ENCODE assay signal across 5 cellular contexts in genomic region chr2:9584902-9585301, GRCh38. TPM values are rescaled to one million over a fixed set of nuclear protein-coding genes. Genes with fewer than 3 reads are reported as not detected.
DNase-seq lines count a peak whose midpoint lies in the region; ATAC-seq and TF ChIP-seq lines count a peak whose summit lies in the region.
"Not testable (repeated sequence)": the region's sequence is repeated elsewhere in the genome, so short reads cannot be mapped to it uniquely, and the experiment has no call there.

No MANE protein-coding gene starts in this region.

- CTCF ChIA-PET in IMR-90 (lab: Yijun Ruan, JAX): not testable (repeated sequence)

- dilution Hi-C loops in IMR-90 (cut with HindIII; ENCODE audit: low sequenced_read_pairs, unreplicated experiment): not testable (repeated sequence)

- peaks cover 24% of the 10 kb centered on the region for H4K20me1 ChIP-seq in IMR-90 (ENCODE audit: insufficient read depth, low read length)

- not testable (repeated sequence) for H3K23ac ChIP-seq in IMR-90 (ENCODE audit: low read depth, low read length)

- not testable (repeated sequence) for H2AFZ ChIP-seq in IMR-90 (replicated peaks; ENCODE audit: low read length, poor library complexity)

- TF ChIP-seq POLR2A in IMR-90 (IDR thresholded peaks at IDR 0.05; ENCODE audit: low read depth, low read length); gastroesophageal sphincter (IDR thresholded peaks at IDR 0.05): not testable (repeated sequence)

- H3K36me3 ChIP-seq in IMR-90 (ENCODE audit: control insufficient read depth, insufficient read depth, low read length): peaks cover 28% of the 10 kb centered on the region
- peaks cover 0 to 79% of the 10 kb centered on the region in 2 donors for H3K36me3 ChIP-seq in gastroesophageal sphincter

- H2AK9ac ChIP-seq in IMR-90 (replicated peaks; ENCODE audit: low read depth, low read length, poor library complexity): not testable (repeated sequence)

- not testable (repeated sequence) for H2AK5ac ChIP-seq in IMR-90 (ENCODE audit: low read depth, low read length)

- peaks cover 20% of the 10 kb centered on the region for H3K36me3 Mint-ChIP-seq in activated naive CD8-positive, alpha-beta T cell
- peaks cover 12% of the 10 kb centered on the region for H3K36me3 Mint-ChIP-seq in natural killer cell treated with Interleukin-12 subunit alpha and Interleukin-12 subunit beta and Interleukin-15 and Interleukin-18, amount 100 ng/mL, for 72 hours

- not testable (repeated sequence) for H3K14ac ChIP-seq in IMR-90 (replicated peaks; ENCODE audit: low read depth, low read length)

- not testable (repeated sequence) for H2BK120ac ChIP-seq in IMR-90 (ENCODE audit: low read depth, low read length)

- not testable (repeated sequence) for H2BK5ac ChIP-seq in IMR-90 (ENCODE audit: low read depth, low read length, poor library complexity, severe bottlenecking)

- H2BK20ac ChIP-seq in IMR-90 (ENCODE audit: low read depth, low read length): not testable (repeated sequence)

- not testable (repeated sequence) for H3K4me3 ChIP-seq in IMR-90 (ENCODE audit: insufficient read depth, low read depth, low read length); gastroesophageal sphincter

- TSS peak; percentile 97 for BruUV-seq in IMR-90 (replicated peaks; lab: Mats Ljungman, UMichigan)

- not testable (repeated sequence) for H3K27me3 ChIP-seq in IMR-90 (ENCODE audit: control insufficient read depth, insufficient read depth, low read length); gastroesophageal sphincter

- H3K9me3 Mint-ChIP-seq in activated naive CD8-positive, alpha-beta T cell (ENCODE audit: low read depth); natural killer cell treated with Interleukin-12 subunit alpha and Interleukin-12 subunit beta and Interleukin-15 and Interleukin-18, amount 100 ng/mL, for 72 hours: not testable (repeated sequence)

- ATAC-seq in IMR-90 (ENCODE audit: low read depth): peak; percentile 82
- ATAC-seq in gastroesophageal sphincter; natural killer cell treated with Interleukin-12 subunit alpha and Interleukin-12 subunit beta and Interleukin-15 and Interleukin-18, amount 100 ng/mL, for 72 hours: not testable (repeated sequence)

- TF ChIP-seq RAD21 in IMR-90 (IDR thresholded peaks at IDR 0.05; ENCODE audit: low read length): not testable (repeated sequence)

- in situ Hi-C loops in IMR-90 (cut with MboI; ENCODE audit: low sequenced_read_pairs): not testable (repeated sequence)

- H4K5ac ChIP-seq in IMR-90 (ENCODE audit: low read depth, low read length): not testable (repeated sequence)

- peaks cover 23 to 37% of the 10 kb centered on the region in 2 experiments for H3K79me1 ChIP-seq in IMR-90 (ENCODE audit: low read depth in 1 of 2, low read length in 2 of 2)

- not testable (repeated sequence) for TF ChIP-seq EP300 in gastroesophageal sphincter (IDR thresholded peaks at IDR 0.05)

- not testable (repeated sequence) for H3K4ac ChIP-seq in IMR-90 (ENCODE audit: low read depth, low read length)

- not testable (repeated sequence) for H3K4me1 ChIP-seq in IMR-90 (ENCODE audit: control insufficient read depth, insufficient read depth, low read length); gastroesophageal sphincter

- not testable (repeated sequence) for H3K9ac ChIP-seq in IMR-90 (ENCODE audit: low read depth, low read length)

- not testable (repeated sequence) for TF ChIP-seq CTCF in IMR-90 (conservative IDR thresholded peaks at IDR 0.05; ENCODE audit: low read depth, low read length); gastroesophageal sphincter (IDR thresholded peaks at IDR 0.05)

- H2BK15ac ChIP-seq in IMR-90 (ENCODE audit: low read depth, low read length): not testable (repeated sequence)

- H4K8ac ChIP-seq in IMR-90 (ENCODE audit: low read depth in 2 of 2, low read length in 2 of 2): not testable (repeated sequence)

- H3K27me3 Mint-ChIP-seq in activated naive CD8-positive, alpha-beta T cell; natural killer cell treated with Interleukin-12 subunit alpha and Interleukin-12 subunit beta and Interleukin-15 and Interleukin-18, amount 100 ng/mL, for 72 hours: not testable (repeated sequence)

- DNase-seq in EH (ENCODE audit: low read depth) (peak; percentile 65), IMR-90 (peak; percentile 62)
- not testable (repeated sequence) for DNase-seq in natural killer cell treated with Interleukin-12 subunit alpha and Interleukin-12 subunit beta and Interleukin-15 and Interleukin-18, amount 100 ng/mL, for 72 hours (ENCODE audit: low spot score)

- not testable (repeated sequence) for H4K91ac ChIP-seq in IMR-90 (ENCODE audit: insufficient read depth, low read depth, low read length)

- H3K27ac ChIP-seq in IMR-90 (ENCODE audit: insufficient read depth, low read length): not testable (repeated sequence)
- H3K27ac ChIP-seq in gastroesophageal sphincter: peak overlapping the region in 3 of 4 donors; percentile 2 to 36 (median 29)

- H3K9me1 ChIP-seq in IMR-90 (ENCODE audit: insufficient read depth, low read length): not testable (repeated sequence)

- not testable (repeated sequence) for H3K4me3 Mint-ChIP-seq in activated naive CD8-positive, alpha-beta T cell; natural killer cell treated with Interleukin-12 subunit alpha and Interleukin-12 subunit beta and Interleukin-15 and Interleukin-18, amount 100 ng/mL, for 72 hours

- H3K56ac ChIP-seq in IMR-90 (ENCODE audit: extremely low read depth, insufficient read depth, low read length): not testable (repeated sequence)

- not testable (repeated sequence) for H3K18ac ChIP-seq in IMR-90 (ENCODE audit: low read depth, low read length)

- intact Hi-C loops in IMR-90 (cut with micrococcal nuclease): not testable (repeated sequence)

- H3K4me2 ChIP-seq in IMR-90 (ENCODE audit: low read depth, low read length): 0 out of 2 replicates have a peak overlapping the region, but pooled peaks have one; percentile 45

- H3K9me3 ChIP-seq in IMR-90 (ENCODE audit: control insufficient read depth, insufficient read depth, low read length); gastroesophageal sphincter: not testable (repeated sequence)

- not testable (repeated sequence) for H3K4me1 Mint-ChIP-seq in activated naive CD8-positive, alpha-beta T cell (ENCODE audit: low read depth)
- H3K4me1 Mint-ChIP-seq in natural killer cell treated with Interleukin-12 subunit alpha and Interleukin-12 subunit beta and Interleukin-15 and Interleukin-18, amount 100 ng/mL, for 72 hours (ENCODE audit: low read depth in 2 of 2): peaks cover 13 to 17% of the 10 kb centered on the region in 2 donors

- peak overlapping the region; percentile 58 for H3K27ac Mint-ChIP-seq in activated naive CD8-positive, alpha-beta T cell
- H3K27ac Mint-ChIP-seq in natural killer cell treated with Interleukin-12 subunit alpha and Interleukin-12 subunit beta and Interleukin-15 and Interleukin-18, amount 100 ng/mL, for 72 hours: peak overlapping the region; percentile 52

- POLR2A ChIA-PET in IMR-90 (lab: Charles Lee; ENCODE audit: unreplicated experiment): not testable (repeated sequence)

RNA-seq across cellular contexts. Expression of gene ADAM17, which starts 29.3 kb away (rescaled TPM):
- total RNA-seq in IMR-90 (2012; rRNA removed) (34.4 and 46.4 TPM in 2 replicates), gastroesophageal sphincter (10 to 100 TPM; 16.0 to 38.3 (median 17.9) TPM)
- polyA plus RNA-seq in IMR-90 (2012; rRNA removed): 8.8 and 9.6 TPM in 2 replicates
- 3.3 and 3.7 TPM in 2 replicates for polyA plus RNA-seq in IMR-90 (2012; cell fraction: cytosol; rRNA removed)
- polyA plus RNA-seq in IMR-90 (2012; cell fraction: nucleus; rRNA removed; ENCODE audit: low replicate concordance): 6.7 and 21.4 TPM in 2 replicates
- total RNA-seq in natural killer cell treated with Interleukin-12 subunit alpha and Interleukin-12 subunit beta and Interleukin-15 and Interleukin-18, amount 100 ng/mL, for 72 hours: 10 to 100 TPM; 62.1 to 85.1 TPM

RNA-seq across cellular contexts. Expression of gene YWHAQ, which starts 45.9 kb away (rescaled TPM):
- 196 and 249 TPM in 2 replicates for total RNA-seq in IMR-90 (2012; rRNA removed)
- 217 and 255 TPM in 2 replicates for polyA plus RNA-seq in IMR-90 (2012; rRNA removed)
- 73.8 and 128 TPM in 2 replicates for polyA plus RNA-seq in IMR-90 (2012; cell fraction: cytosol; rRNA removed)
- polyA plus RNA-seq in IMR-90 (2012; cell fraction: nucleus; rRNA removed; ENCODE audit: low replicate concordance): 40.5 and 94.4 TPM in 2 replicates
- 100 to 1,000 TPM; 226 to 282 (median 255) TPM for total RNA-seq in gastroesophageal sphincter
- 100 to 1,000 TPM; 221 to 318 TPM for total RNA-seq in natural killer cell treated with Interleukin-12 subunit alpha and Interleukin-12 subunit beta and Interleukin-15 and Interleukin-18, amount 100 ng/mL, for 72 hours
